2 cellular contexts compared by ENCODE assay signal in the genomic region with DNA sequence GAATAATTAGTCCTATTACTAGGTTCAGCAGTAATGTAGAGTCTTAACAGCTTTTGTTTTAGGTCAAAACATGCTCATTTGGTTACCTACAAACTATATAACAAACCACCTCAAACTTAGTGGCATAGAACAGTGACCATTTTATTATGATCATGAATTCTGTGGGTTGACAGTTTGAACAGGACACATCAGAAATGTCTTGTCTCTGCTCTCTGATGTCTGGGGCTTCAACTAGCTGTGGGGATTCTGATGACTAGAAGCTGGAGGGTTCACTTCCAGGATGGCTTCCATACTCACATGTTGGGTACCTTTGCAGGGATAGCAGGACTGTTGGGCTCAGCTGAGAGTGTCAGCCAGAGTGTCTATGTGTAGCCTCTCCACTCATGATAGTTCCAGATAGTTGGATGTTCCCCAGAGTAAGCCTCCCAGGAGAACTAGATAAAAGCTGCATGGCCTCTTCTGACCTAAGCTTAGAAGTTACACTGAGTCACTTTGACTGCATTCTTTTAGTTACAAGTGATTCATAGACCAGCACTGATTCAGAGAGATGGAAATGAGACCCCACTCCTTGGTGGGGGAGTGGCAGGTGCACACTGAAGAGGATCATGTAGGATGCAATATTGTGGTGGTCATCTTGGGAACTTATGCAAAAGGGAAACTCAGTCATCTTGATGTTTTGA.
A peak's percentile ranks its signal among the peaks of the same experiment; 100 is the strongest.
TF ChIP-seq lines count a peak whose summit lies in the region.

No MANE protein-coding gene starts in this region.

TF ChIP-seq in SK-N-SH, 30 proteins besides CTCF, POLR2A, EP300 and RAD21 (continued from another document):
- TF ChIP-seq PBX3 (IDR thresholded peaks at IDR 0.05), result 0 out of 2 replicates have a peak, but pooled peaks have one; percentile 10
- TF ChIP-seq FOSL2 (IDR thresholded peaks at IDR 0.05; ENCODE audit: borderline replicate concordance, low read depth), result peak; percentile 64; the same call in 1 of the 2 replicates
- TF ChIP-seq REST (IDR thresholded peaks at IDR 0.05; ENCODE audit: low read depth, low read length), result no peak
- TF ChIP-seq ZBTB33 (IDR thresholded peaks at IDR 0.05; ENCODE audit: borderline replicate concordance, low read depth), result no peak
- TF ChIP-seq, protein P1, sequence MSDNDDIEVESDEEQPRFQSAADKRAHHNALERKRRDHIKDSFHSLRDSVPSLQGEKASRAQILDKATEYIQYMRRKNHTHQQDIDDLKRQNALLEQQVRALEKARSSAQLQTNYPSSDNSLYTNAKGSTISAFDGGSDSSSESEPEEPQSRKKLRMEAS (IDR thresholded peaks at IDR 0.05; ENCODE audit: low read depth), result no peak
- TF ChIP-seq ELF1 (IDR thresholded peaks at IDR 0.05), result no peak
- no peak for TF ChIP-seq SMC3 (IDR thresholded peaks at IDR 0.05; ENCODE audit: low read depth, low read length)
- TF ChIP-seq RXRA (IDR thresholded peaks at IDR 0.05; ENCODE audit: borderline replicate concordance, low read depth), result no peak
- TF ChIP-seq RFX5 (IDR thresholded peaks at IDR 0.05; ENCODE audit: low read length), result no peak
- no peak for TF ChIP-seq NRF1 (IDR thresholded peaks at IDR 0.05; ENCODE audit: low read depth, low read length)
- TF ChIP-seq NFIC (IDR thresholded peaks at IDR 0.05; ENCODE audit: borderline replicate concordance), result no peak
- 0 out of 2 replicates have a peak, but pooled peaks have one; percentile 8 for TF ChIP-seq JUND (IDR thresholded peaks at IDR 0.05)
- no peak for TF ChIP-seq EZH2phosphoT487 (IDR thresholded peaks at IDR 0.05; ENCODE audit: borderline replicate concordance, low read depth)
- no peak for TF ChIP-seq MXI1 (IDR thresholded peaks at IDR 0.05; ENCODE audit: low read depth, low read length)
- no peak for TF ChIP-seq MEF2A (IDR thresholded peaks at IDR 0.05; ENCODE audit: borderline replicate concordance, low read depth)

TF ChIP-seq in SK-N-SH treated with all-trans-retinoic acid at 6 μM for 48 hours, 23 proteins besides CTCF, POLR2A, EP300 and RAD21 (continued from another document):
- no peak for TF ChIP-seq TSHZ2 (CRISPR knock-in tag; IDR thresholded peaks at IDR 0.05)
- TF ChIP-seq TOX (CRISPR knock-in tag; IDR thresholded peaks at IDR 0.05; ENCODE audit: borderline replicate concordance), result no peak
- no peak for TF ChIP-seq CREB5 (CRISPR knock-in tag; IDR thresholded peaks at IDR 0.05; ENCODE audit: low read depth)
- TF ChIP-seq PPARA (CRISPR knock-in tag; IDR thresholded peaks at IDR 0.05; ENCODE audit: borderline replicate concordance), result no peak
- no peak for TF ChIP-seq ZNF565 (CRISPR knock-in tag; conservative IDR thresholded peaks at IDR 0.05; ENCODE audit: low read depth)
- TF ChIP-seq CSRNP3 (CRISPR knock-in tag; IDR thresholded peaks at IDR 0.05), result no peak
